ENCODE assay signal across 8 cellular contexts in the genomic region with DNA sequence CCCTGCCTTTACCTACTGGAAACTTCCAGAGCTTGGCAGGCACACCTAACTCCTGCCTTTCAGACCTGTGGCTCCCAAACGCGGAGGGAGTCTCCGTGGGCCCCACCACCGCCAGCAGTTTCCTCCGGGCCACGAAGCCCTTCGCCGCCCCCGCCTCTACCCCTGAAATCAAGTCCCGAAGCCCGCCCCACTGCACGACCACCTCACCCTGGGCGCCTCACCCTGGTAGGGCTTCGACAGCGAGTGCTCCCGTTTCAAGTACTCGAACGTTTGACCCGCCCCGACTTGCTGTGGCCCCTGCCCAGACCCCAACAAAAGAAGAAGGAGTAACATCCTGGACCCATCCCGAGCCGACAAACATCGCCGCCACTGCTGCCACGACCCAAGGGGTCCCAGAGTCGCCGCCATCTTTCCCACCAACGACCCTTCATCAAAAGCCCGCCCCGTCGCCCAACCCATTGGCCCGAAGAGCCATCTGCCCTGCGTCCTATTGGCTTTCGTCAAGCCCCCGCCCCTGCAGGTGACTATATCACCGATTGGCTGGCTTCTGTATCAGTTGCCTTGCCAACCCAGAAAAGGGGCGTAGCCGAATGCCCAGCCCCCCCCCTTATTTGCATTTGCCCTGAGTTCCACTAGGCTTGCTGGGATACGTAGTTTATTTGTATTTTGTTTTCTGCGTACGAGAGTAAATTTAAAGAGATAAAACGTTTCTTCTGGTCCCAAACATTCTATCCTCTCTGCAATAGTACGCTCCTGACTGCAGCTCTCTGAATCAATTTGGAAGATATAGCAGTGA. TPM values are rescaled to one million over a fixed set of nuclear protein-coding genes. Genes with fewer than 3 reads are reported as not detected.
A peak's percentile ranks its signal among the peaks of the same experiment; 100 is the strongest.
DNase-seq lines count a peak whose midpoint lies in the region; ATAC-seq and TF ChIP-seq lines count a peak whose summit lies in the region.

A gene with protein sequence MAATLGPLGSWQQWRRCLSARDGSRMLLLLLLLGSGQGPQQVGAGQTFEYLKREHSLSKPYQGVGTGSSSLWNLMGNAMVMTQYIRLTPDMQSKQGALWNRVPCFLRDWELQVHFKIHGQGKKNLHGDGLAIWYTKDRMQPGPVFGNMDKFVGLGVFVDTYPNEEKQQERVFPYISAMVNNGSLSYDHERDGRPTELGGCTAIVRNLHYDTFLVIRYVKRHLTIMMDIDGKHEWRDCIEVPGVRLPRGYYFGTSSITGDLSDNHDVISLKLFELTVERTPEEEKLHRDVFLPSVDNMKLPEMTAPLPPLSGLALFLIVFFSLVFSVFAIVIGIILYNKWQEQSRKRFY (minus strand): TSS at position 432 of the 796 bp plus-strand sequence. CDS start 24 bp downstream, at position 408.

- peaks cover 3% of the 10 kb centered on the region for H3K36me3 ChIP-seq in H7 (replicated peaks; ENCODE audit: control insufficient read depth, insufficient read depth, low read length)

- peak within 1 kb of the TSS; percentile 95 for H3K27ac Mint-ChIP-seq in nephron progenitor cell
- H3K27ac Mint-ChIP-seq in stimulated activated naive CD8-positive, alpha-beta T cell treated with anti-CD3 and anti-CD28 coated beads, Interleukin-15, amount 100 ng/mL, for 72 hours: peak within 1 kb of the TSS; percentile 95 to 97

- H3K9me3 Mint-ChIP-seq in nephron progenitor cell: no peaks in the 10 kb centered on the region
- no peaks in the 10 kb centered on the region for H3K9me3 Mint-ChIP-seq in stimulated activated naive CD8-positive, alpha-beta T cell treated with anti-CD3 and anti-CD28 coated beads, Interleukin-15, amount 100 ng/mL, for 72 hours

- no peaks in the 10 kb centered on the region for H3K27me3 ChIP-seq in H7 (ENCODE audit: control insufficient read depth, insufficient read depth, low read length)

- peak within 1 kb of the TSS; percentile 99 for H3K4me3 Mint-ChIP-seq in nephron progenitor cell
- peak within 1 kb of the TSS; percentile 94 for H3K4me3 Mint-ChIP-seq in stimulated activated naive CD8-positive, alpha-beta T cell treated with anti-CD3 and anti-CD28 coated beads, Interleukin-15, amount 100 ng/mL, for 72 hours

- H3K36me3 Mint-ChIP-seq in nephron progenitor cell (ENCODE audit: low read depth): peaks cover 20% of the 10 kb centered on the region

- H3K27me3 Mint-ChIP-seq in nephron progenitor cell (ENCODE audit: low read depth, poor library complexity): peaks cover 9% of the 10 kb centered on the region
- H3K27me3 Mint-ChIP-seq in stimulated activated naive CD8-positive, alpha-beta T cell treated with anti-CD3 and anti-CD28 coated beads, Interleukin-15, amount 100 ng/mL, for 72 hours: no peaks in the 10 kb centered on the region

- TF ChIP-seq CTCF in fibroblast of the aortic adventitia (IDR thresholded peaks at IDR 0.05; ENCODE audit: insufficient read depth, low read length) (no peak), nephron progenitor cell (IDR thresholded peaks at IDR 0.05) (no peak)

- peaks cover 46% of the 10 kb centered on the region for H3K4me1 Mint-ChIP-seq in nephron progenitor cell
- peaks cover 24% of the 10 kb centered on the region for H3K4me1 Mint-ChIP-seq in stimulated activated naive CD8-positive, alpha-beta T cell treated with anti-CD3 and anti-CD28 coated beads, Interleukin-15, amount 100 ng/mL, for 72 hours

- DNase-seq in ELF-1 (ENCODE audit: low read depth, low spot score): peak; percentile 98
- DNase-seq in H7: peak; percentile 96
- DNase-seq in M059J (ENCODE audit: low read depth): peak; percentile 97
- DNase-seq in SHP77 (lab: John Stamatoyannopoulos, UW): peak; percentile 97 to 98
- peak; percentile 70 for DNase-seq in activated gamma-delta T cell (lab: John Stamatoyannopoulos, UW)
- peak; percentile 96 for DNase-seq in fibroblast of the aortic adventitia (ENCODE audit: low read depth)
- peak; percentile 95 for DNase-seq in nephron progenitor cell
- DNase-seq in stimulated activated naive CD8-positive, alpha-beta T cell treated with anti-CD3 and anti-CD28 coated beads, Interleukin-15, amount 100 ng/mL, for 72 hours: peak; percentile 91 to 95

- H3K4me3 ChIP-seq in H7 (ENCODE audit: insufficient read depth, low read depth, low read length) (peak within 1 kb of the TSS; percentile 72), fibroblast of the aortic adventitia (ENCODE audit: low read depth, low read length) (peak within 1 kb of the TSS; percentile 85)

- peak; percentile 100 for ATAC-seq in stimulated activated naive CD8-positive, alpha-beta T cell treated with anti-CD3 and anti-CD28 coated beads, Interleukin-15, amount 100 ng/mL, for 72 hours

RNA-seq across cellular contexts. Expression of the gene that starts here (rescaled TPM):
- 20.8 and 22.5 TPM in 2 replicates for total RNA-seq in H7 (2014; rRNA removed; shearing (Covaris generic))
- 53.1 and 65.3 TPM in 2 replicates for total RNA-seq in M059J (2014; rRNA removed; shearing (Covaris generic))
- total RNA-seq in fibroblast of the aortic adventitia (ENCODE audit: low replicate concordance): 9.5 and 12.2 TPM in 2 replicates

Comparison
In these comparisons a context has a peak if more than half of its experiments do, and no peak if none do; other contexts are left out.
1. Peak in every context shown above with its lines: DNase-seq, ATAC-seq and H3K4me3 ChIP-seq.